ENCODE assay signal across 26 cellular contexts in genomic region chr1:97348599-97349265, GRCh38.
DNase-seq lines count a peak whose midpoint lies in the region; ATAC-seq and TF ChIP-seq lines count a peak whose summit lies in the region.
"Had no signal": no experiment of that assay in that cellular context is flagged by ENCODE, and none has a peak within 500 bp of the region (broad histone marks: within the 10 kb centered on the region; RNA-seq: fewer than 3 reads in every experiment).

No MANE protein-coding gene starts in this region.

- H4K20me1 ChIP-seq in neural cell (ENCODE audit: insufficient read depth), result no peaks in the 10 kb centered on the region
- H4K20me1 ChIP-seq: BLaER1 treated with 17β-estradiol and CSF1 and Interleukin-3, amounts not matched to agents 10 nM and 100 nM had no signal

- TF ChIP-seq CTCF in AG10803 (conservative IDR thresholded peaks at IDR 0.05; ENCODE audit: low read length) (no peak), cardiac fibroblast (IDR thresholded peaks at IDR 0.05; ENCODE audit: low read depth, low read length) (no peak), neural cell (IDR thresholded peaks at IDR 0.05; ENCODE audit: poor library complexity, severe bottlenecking) (no peak)
- TF ChIP-seq CTCF in CD4-positive, alpha-beta T cell (IDR thresholded peaks at IDR 0.05), result no peak

- POLR2A ChIA-PET in CD4-positive, alpha-beta T cell (lab: Charles Lee), result no interaction called here

- H3K27ac ChIP-seq in neural cell (ENCODE audit: low read length), result no peak overlapping the region
- no peak overlapping the region for H3K27ac ChIP-seq in CD4-positive, alpha-beta T cell (ENCODE audit: low read depth, low read length)
- H3K27ac ChIP-seq: ascending aorta; BLaER1 treated with 17β-estradiol and CSF1 and Interleukin-3, amounts not matched to agents 10 nM and 100 nM; gastroesophageal sphincter; prostate gland; tibial nerve had no signal

- no peak overlapping the region for H3K9ac ChIP-seq in neural cell (ENCODE audit: low read length)
- H3K9ac ChIP-seq: BLaER1 treated with 17β-estradiol and CSF1 and Interleukin-3, amounts not matched to agents 10 nM and 100 nM had no signal

- intact Hi-C loops in CD4-positive, alpha-beta T cell (cut with DNase I, micrococcal nuclease), result no loop called here

- H3K36me3 ChIP-seq in neural cell (ENCODE audit: insufficient read depth, low read length), result no peaks in the 10 kb centered on the region
- H3K36me3 ChIP-seq: ascending aorta, gastroesophageal sphincter, prostate gland, tibial nerve had no signal

- H3K27me3 Mint-ChIP-seq in CD4-positive, alpha-beta T cell, result no peaks in the 10 kb centered on the region
- H3K27me3 Mint-ChIP-seq: activated CD4-positive, alpha-beta memory T cell treated with anti-CD3 and anti-CD28 coated beads, Interleukin-2, amount 10 ng/mL, durations not matched to agents 7 days and 5 days; activated naive CD8-positive, alpha-beta T cell had no signal

- H3F3A ChIP-seq in neural cell (ENCODE audit: insufficient read depth, low read length, poor library complexity, severe bottlenecking), result no peaks in the 10 kb centered on the region

- no peak overlapping the region for H3K27ac Mint-ChIP-seq in CD4-positive, alpha-beta T cell
- H3K27ac Mint-ChIP-seq: activated CD4-positive, alpha-beta memory T cell treated with anti-CD3 and anti-CD28 coated beads, Interleukin-2, amount 10 ng/mL, durations not matched to agents 7 days and 5 days; activated naive CD8-positive, alpha-beta T cell; immature natural killer cell had no signal

- no peak overlapping the region for H3K4me3 Mint-ChIP-seq in CD4-positive, alpha-beta T cell
- H3K4me3 Mint-ChIP-seq: activated CD4-positive, alpha-beta memory T cell treated with anti-CD3 and anti-CD28 coated beads, Interleukin-2, amount 10 ng/mL, durations not matched to agents 7 days and 5 days; activated naive CD8-positive, alpha-beta T cell; immature natural killer cell had no signal

- peaks cover 31% of the 10 kb centered on the region for H3K36me3 Mint-ChIP-seq in CD4-positive, alpha-beta T cell (ENCODE audit: low read depth)

- DNase-seq in AG10803 (ENCODE audit: low read depth), result peak; percentile 51
- peak; percentile 51 for DNase-seq in LHCN-M2 (ENCODE audit: low read depth)
- DNase-seq in cardiac fibroblast (ENCODE audit: low read depth in 2 of 2), result peak; percentile 61 to 66
- no peak for DNase-seq in CD4-positive, alpha-beta T cell
- no peak for DNase-seq in NK-92 (lab: John Stamatoyannopoulos, UW; ENCODE audit: unreplicated experiment)
- no peak for DNase-seq in RKO (ENCODE audit: low spot score)
- DNase-seq: activated CD4-positive, alpha-beta memory T cell treated with anti-CD3 and anti-CD28 coated beads, Interleukin-2, amount 10 ng/mL, durations not matched to agents 7 days and 5 days; activated CD4-positive, alpha-beta T cell treated with anti-CD3 and anti-CD28 coated beads for 1 hour; COR-L47; DMS53; effector CD4-positive, alpha-beta T cell; erythroblast; hypothalamus; immature natural killer cell; left ventricle myocardium superior; NCI-H1092 treated with DMSO at 0.1 percent for 48 hours; NCI-H187 treated with DMSO at 0.1 percent for 48 hours; nucleus accumbens; stimulated activated CD4-positive, alpha-beta T cell treated with anti-CD3 and anti-CD28 coated beads, Interleukin-2, amount 100 ng/mL, for 24 hours had no signal

- TF ChIP-seq EP300 in neural cell (conservative IDR thresholded peaks at IDR 0.05; ENCODE audit: poor library complexity, severe bottlenecking), result peak; percentile 10

- no peak overlapping the region for H3K4me2 ChIP-seq in neural cell (ENCODE audit: low read length)
- H3K4me2 ChIP-seq: BLaER1 treated with 17β-estradiol and CSF1 and Interleukin-3, amounts not matched to agents 10 nM and 100 nM had no signal

- no peak for TF ChIP-seq RAD21 in neural cell (conservative IDR thresholded peaks at IDR 0.05)

- ATAC-seq in CD4-positive, alpha-beta T cell (ENCODE audit: poor library complexity), result no peak
- ATAC-seq: gastroesophageal sphincter, left ventricle myocardium superior had no signal

- H2AFZ ChIP-seq in neural cell (ENCODE audit: low read depth, low read length), result no peak overlapping the region

- H3K79me2 ChIP-seq in neural cell (replicated peaks; ENCODE audit: insufficient read depth, low read length), result no peaks in the 10 kb centered on the region

- CTCF ChIA-PET in CD4-positive, alpha-beta T cell (lab: Charles Lee), result no interaction called here

- no peaks in the 10 kb centered on the region for H3K4me1 Mint-ChIP-seq in CD4-positive, alpha-beta T cell (ENCODE audit: low read depth)
- H3K4me1 Mint-ChIP-seq: activated CD4-positive, alpha-beta memory T cell treated with anti-CD3 and anti-CD28 coated beads, Interleukin-2, amount 10 ng/mL, durations not matched to agents 7 days and 5 days; immature natural killer cell had no signal

- no peak overlapping the region for H3K4me3 ChIP-seq in AG10803 (ENCODE audit: low read length)
- no peak overlapping the region for H3K4me3 ChIP-seq in cardiac fibroblast (replicated peaks in 1 of 2; ENCODE audit: low read depth in 2 of 2, low read length in 2 of 2)
- H3K4me3 ChIP-seq in neural cell (ENCODE audit: low read length), result no peak overlapping the region
- H3K4me3 ChIP-seq: ascending aorta; BLaER1 treated with 17β-estradiol and CSF1 and Interleukin-3, amounts not matched to agents 10 nM and 100 nM; gastroesophageal sphincter; prostate gland; tibial nerve had no signal

- H3K9me3 Mint-ChIP-seq in CD4-positive, alpha-beta T cell, result no peaks in the 10 kb centered on the region
- H3K9me3 Mint-ChIP-seq: activated CD4-positive, alpha-beta memory T cell treated with anti-CD3 and anti-CD28 coated beads, Interleukin-2, amount 10 ng/mL, durations not matched to agents 7 days and 5 days had no signal

- H3K9me2 ChIP-seq in neural cell (ENCODE audit: insufficient read depth, low read length), result no peaks in the 10 kb centered on the region

- no peaks in the 10 kb centered on the region for H3K27me3 ChIP-seq in neural cell (ENCODE audit: insufficient read depth, low read depth, low read length)
- no peaks in the 10 kb centered on the region for H3K27me3 ChIP-seq in CD4-positive, alpha-beta T cell (ENCODE audit: control insufficient read depth, insufficient read depth, low read length)
- H3K27me3 ChIP-seq: ascending aorta; BLaER1 treated with 17β-estradiol and CSF1 and Interleukin-3, amounts not matched to agents 10 nM and 100 nM; gastroesophageal sphincter; tibial nerve had no signal

- H3K9me3 ChIP-seq in neural cell (ENCODE audit: low read length), result no peaks in the 10 kb centered on the region
- no peaks in the 10 kb centered on the region for H3K9me3 ChIP-seq in CD4-positive, alpha-beta T cell (ENCODE audit: control insufficient read depth, low read length)
- H3K9me3 ChIP-seq: ascending aorta; BLaER1 treated with 17β-estradiol and CSF1 and Interleukin-3, amounts not matched to agents 10 nM and 100 nM; gastroesophageal sphincter; prostate gland; tibial nerve had no signal

TF ChIP-seq in neural cell, 6 proteins besides CTCF, POLR2A, EP300 and RAD21:
- no peak for TF ChIP-seq POLR2AphosphoS5 (IDR thresholded peaks at IDR 0.05)
- TF ChIP-seq REST (IDR thresholded peaks at IDR 0.05; ENCODE audit: borderline replicate concordance), result no peak

Comparison
In these comparisons a context has a peak if more than half of its experiments do, and no peak if none do; other contexts are left out.
1. DNase-seq: peak in AG10803 (single experiment), LHCN-M2 (single experiment) and cardiac fibroblast (2 of 2); none in CD4-positive, alpha-beta T cell (0 of 10), NK-92 (single experiment) and RKO (single experiment).